2 cellular contexts compared by ENCODE assay signal in genomic region chr12:42104087-42104486, GRCh38.
TF ChIP-seq lines count a peak whose summit lies in the region.

No MANE protein-coding gene starts in this region.

TF ChIP-seq in K562, 482 proteins besides CTCF, POLR2A, EP300 and RAD21:
- no peak for TF ChIP-seq ID3 (CRISPR knock-in tag; IDR thresholded peaks at IDR 0.05)
- no peak for TF ChIP-seq ID3 (tag; IDR thresholded peaks at IDR 0.05)
- TF ChIP-seq CUX1 (CRISPR knock-in tag; IDR thresholded peaks at IDR 0.05) = no peak
- TF ChIP-seq CC2D1A (IDR thresholded peaks at IDR 0.05) = no peak
- TF ChIP-seq KLF13 (tag; IDR thresholded peaks at IDR 0.05; ENCODE audit: borderline replicate concordance, low read depth) = no peak
- no peak for TF ChIP-seq BRCA1 (IDR thresholded peaks at IDR 0.05)
- TF ChIP-seq BRCA1 (CRISPR knock-in tag; IDR thresholded peaks at IDR 0.05) = no peak
- no peak for TF ChIP-seq L3MBTL2 (IDR thresholded peaks at IDR 0.05)
- no peak for TF ChIP-seq EZH2 (IDR thresholded peaks at IDR 0.05; ENCODE audit: borderline replicate concordance, low read depth, low read length)
- no peak for TF ChIP-seq TSHZ1 (CRISPR knock-in tag; IDR thresholded peaks at IDR 0.05)
TF ChIP-seq in K562: peak in this region for 0.

TF ChIP-seq in neural cell, 6 proteins besides CTCF, POLR2A, EP300 and RAD21:
- peak; percentile 87 for TF ChIP-seq SMC3 (conservative IDR thresholded peaks at IDR 0.05; ENCODE audit: poor library complexity)
- no peak for TF ChIP-seq POLR2AphosphoS5 (IDR thresholded peaks at IDR 0.05)
